28 cellular contexts compared by ENCODE assay signal in the genomic region with DNA sequence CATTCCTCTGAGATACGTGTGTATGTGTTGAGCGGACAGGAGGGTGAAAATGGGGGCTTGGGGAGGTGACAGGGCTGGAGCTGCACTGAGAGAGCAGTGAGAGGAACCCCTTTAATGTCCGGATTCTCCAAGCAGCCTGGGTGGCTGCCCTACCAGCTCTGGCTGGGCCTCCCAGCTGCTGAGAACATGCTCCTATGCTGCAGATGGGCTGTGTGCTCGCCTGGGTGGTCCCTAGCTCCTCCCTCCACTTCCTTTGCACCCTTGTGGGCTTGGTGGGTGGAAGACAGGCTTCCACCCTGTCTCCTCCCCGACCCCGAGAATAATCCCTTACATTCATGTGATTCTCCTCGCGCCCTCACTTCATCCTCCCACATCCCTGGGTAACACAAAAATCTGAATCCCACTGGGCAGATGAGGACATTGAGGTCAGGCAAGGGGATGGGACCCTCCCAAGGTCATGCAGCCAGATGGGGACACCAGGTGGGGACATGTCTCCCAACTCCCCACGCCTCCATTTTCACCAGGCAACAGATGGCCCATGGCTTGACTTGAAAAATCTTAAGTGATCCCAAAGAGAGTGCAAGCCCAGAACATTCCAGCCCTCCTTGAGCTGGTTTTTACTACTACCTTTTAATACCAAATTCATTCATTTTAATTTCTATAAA. TPM values are rescaled to one million over a fixed set of nuclear protein-coding genes. Genes with fewer than 3 reads are reported as not detected.
DNase-seq lines count a peak whose midpoint lies in the region; ATAC-seq, FAIRE-seq and TF ChIP-seq lines count a peak whose summit lies in the region.
"Had no signal": no experiment of that assay in that cellular context is flagged by ENCODE, and none has a peak within 500 bp of the region (broad histone marks: within the 10 kb centered on the region; RNA-seq: fewer than 3 reads in every experiment).

No MANE protein-coding gene starts in this region.

- H3K4me3 ChIP-seq in BLaER1 = no peak overlapping the region
- H3K4me3 ChIP-seq in Jurkat, Clone E6-1 (ENCODE audit: low read length) = no peak overlapping the region
- H3K4me3 ChIP-seq in GM12878 = no peak overlapping the region
- H3K4me3 ChIP-seq: SK-N-MC had no signal

- CTCF ChIA-PET in GM12878 (lab: Yijun Ruan, JAX) = interaction anchor here (0.6 to 4.1 kb wide), 11 partner anchors 9 to 133 kb away, joined by 3 to 41 read pairs (median 4); no protein-coding TSS in a partner anchor

- peak overlapping the region; percentile 73 for H3K4me2 ChIP-seq in BLaER1
- no peak overlapping the region for H3K4me2 ChIP-seq in GM12878 (ENCODE audit: control insufficient read depth, insufficient read depth)

- no peak for ATAC-seq in GM12878
- no peak for ATAC-seq in HG02588 (IDR thresholded peaks at IDR 0.05; ENCODE audit: unreplicated experiment)
- ATAC-seq: HepG2, PC-3 had no signal

- H3K9ac ChIP-seq in BLaER1 (peak overlapping the region; percentile 35), GM12878 (ENCODE audit: control insufficient read depth, insufficient read depth, low read length) (no peak overlapping the region)

- peaks cover 2% of the 10 kb centered on the region for H3K79me2 ChIP-seq in GM12878 (ENCODE audit: control insufficient read depth, insufficient read depth, low read length)

- SMC1A ChIA-PET in GM12878 (lab: Charles Lee; ENCODE audit: uncharacterized antibody, unreplicated experiment) = interaction anchor here (0.6 to 1.7 kb wide), 7 partner anchors 9 to 134 kb away, joined by 3 to 8 read pairs (median 5); no protein-coding TSS in a partner anchor

- peak; percentile 42 for DNase-seq in Jurkat, Clone E6-1 (ENCODE audit: low read depth, low spot score)
- peak; percentile 75 for DNase-seq in NCI-H69 (lab: John Stamatoyannopoulos, UW)
- no peak for DNase-seq in GM12878 (ENCODE audit: low read depth, low spot score)
- DNase-seq in NCI-H2107 treated with DMSO at 0.1 percent for 48 hours (lab: John Stamatoyannopoulos, UW; ENCODE audit: unreplicated experiment) = no peak
- DNase-seq in NCI-H526 treated with DMSO at 0.1 percent for 48 hours (lab: John Stamatoyannopoulos, UW) = no peak
- no peak for DNase-seq in DMS79 treated with DMSO at 0.1 percent for 48 hours (lab: John Stamatoyannopoulos, UW)
- DNase-seq: 8988T, AML-193, KBM-7, MM.1S, NCI-H1048, NCI-H1417 treated with DMSO at 0.1 percent for 48 hours, NCI-H2029 treated with DMSO at 0.1 percent for 48 hours, PC-3, SHP77, SW 1271, T-helper 2 cell had no signal

- no peak for TF ChIP-seq CTCF in GM12878 (IDR thresholded peaks at IDR 0.05 in 2 of 3, conservative IDR thresholded peaks at IDR 0.05 in 1 of 3; ENCODE audit: control insufficient read depth in 2 of 3, extremely low read depth in 1 of 3, insufficient read depth in 1 of 3, low read depth in 3 of 3, low read length in 3 of 3)

- no peak overlapping the region for H2AFZ ChIP-seq in GM12878 (ENCODE audit: control insufficient read depth, low read depth, low read length)

- H3K36me3 ChIP-seq in BLaER1 = no peaks in the 10 kb centered on the region
- H3K36me3 ChIP-seq in GM12878 (ENCODE audit: control insufficient read depth in 2 of 2, insufficient read depth in 2 of 2, low read length in 1 of 2) = no peaks in the 10 kb centered on the region

- H3K27me3 ChIP-seq in BLaER1 = no peaks in the 10 kb centered on the region
- no peaks in the 10 kb centered on the region; a peak in 2 of 4 replicates for H3K27me3 ChIP-seq in GM12878 (replicated peaks in 1 of 2; ENCODE audit: control insufficient read depth in 2 of 2, insufficient read depth in 2 of 2, low read length in 1 of 2)

- H3K9me3 ChIP-seq in BLaER1 = no peaks in the 10 kb centered on the region
- no peaks in the 10 kb centered on the region for H3K9me3 ChIP-seq in GM12878 (replicated peaks; ENCODE audit: control insufficient read depth, insufficient read depth, low read length)

- no TSS peak for BruUV-seq in GM12878 (replicated peaks; lab: Mats Ljungman, UMichigan)

- H4K20me1 ChIP-seq in BLaER1 (no peaks in the 10 kb centered on the region), GM12878 (ENCODE audit: control insufficient read depth, insufficient read depth) (no peaks in the 10 kb centered on the region)

- in situ Hi-C loops in GM12878 (cut with MboI) = no loop called here

- no peak for TF ChIP-seq POLR2A in GM12878 (IDR thresholded peaks at IDR 0.05; ENCODE audit: low read depth, low read length)

- H3K4me1 ChIP-seq in BLaER1 = peaks cover 26% of the 10 kb centered on the region
- no peaks in the 10 kb centered on the region for H3K4me1 ChIP-seq in GM12878 (ENCODE audit: control insufficient read depth, insufficient read depth, low read length)

- POLR2A ChIA-PET in GM12878 (lab: Charles Lee) = interaction anchor here (1.1 kb wide), 1 partner anchor 8 kb away, joined by 4 read pairs; no protein-coding TSS in a partner anchor

- TF ChIP-seq RAD21 in GM12878 (IDR thresholded peaks at IDR 0.05; ENCODE audit: insufficient read depth, low read depth, low read length) = no peak

- RAD21 ChIA-PET in GM12878 (lab: Charles Lee; ENCODE audit: unreplicated experiment) = interaction anchor here (0.7 to 11.9 kb wide), 4 partner anchors 78 to 135 kb away, joined by 4 to 248 read pairs (median 6); partner anchors contain the start of gene FOXS1

- H3K27ac ChIP-seq in BLaER1 (no peak overlapping the region), GM12878 (ENCODE audit: control insufficient read depth, insufficient read depth) (no peak overlapping the region)
- H3K27ac ChIP-seq: HL-60, SK-N-MC had no signal

- 29% methylated on average over 9 of the region's 9 CpGs for WGBS in GM12878 (ENCODE audit: insufficient coverage, insufficient replicate concordance, low lambda C conversion rate, missing lambda C conversion rate)

- FAIRE-seq in GM12878 (lab: Jason Lieb, UNC) = no peak
- FAIRE-seq: GM12892, HepG2 had no signal

- no peak for TF ChIP-seq EP300 in GM12878 (IDR thresholded peaks at IDR 0.05; ENCODE audit: borderline replicate concordance in 1 of 2, control insufficient read depth in 1 of 2, low read depth in 2 of 2, low read length in 2 of 2)

- intact Hi-C loops in GM12878 (cut with micrococcal nuclease; ENCODE audit: unreplicated experiment) = loop anchor here (10.0 kb wide), 1 partner anchor 138 kb away; no protein-coding TSS in a partner anchor

RNA-seq across cellular contexts. Expression of gene PDRG1, which starts 4.8 kb away (rescaled TPM):
- polyA plus RNA-seq in Jurkat, Clone E6-1 (2012; ENCODE audit: insufficient read depth, insufficient read length) = 27.4 TPM
- total RNA-seq in GM12878 (2013; cell fraction: nucleolus; rRNA removed) = 5.6 and 6.1 TPM in 2 replicates
- total RNA-seq in GM12878 (2014; rRNA removed) = 13.1 and 16.4 TPM in 2 replicates
- 10.4 and 11.1 TPM in 2 replicates for total RNA-seq in GM12878 (2014; rRNA removed; fragmentation: Illumina TruSeq; extraction: Trizol)
- total RNA-seq in GM12878 (2021) = 20.9 and 21.4 TPM in 2 replicates
- 11.3 TPM for polyA plus RNA-seq in GM12878 (2011; ENCODE audit: low read depth)
- 18.6 and 25.6 TPM in 2 replicates for polyA plus RNA-seq in GM12878 (2011; rRNA removed)
- polyA plus RNA-seq in GM12878 (2011; cell fraction: cytosol; rRNA removed) = 25.2 and 27.8 TPM in 2 replicates
- 13.6 and 14.6 TPM in 2 replicates for polyA plus RNA-seq in GM12878 (2011; cell fraction: nucleus; rRNA removed)
- polyA plus RNA-seq in GM12878 (2012) = 14.9 and 17.3 TPM in 2 replicates
- 13.2 and 17.9 TPM in 2 replicates for polyA plus RNA-seq in GM12878 (2014; fragmentation: Illumina TruSeq; extraction: Trizol)
- 10 to 100 TPM; 34.1 to 55.8 TPM for polyA plus RNA-seq in GM12878 (2014; fragmentation: Nextera tagmentation; extraction: Ambion mirVana)
- polyA plus RNA-seq in GM12878 (2014; rRNA removed) = 20.1 and 21.6 TPM in 2 replicates
- 10 to 100 TPM; 30.5 to 32.9 TPM for polyA plus RNA-seq in GM12878 (2016; fragmentation: Nextera tagmentation; extraction: Ambion mirVana)
- polyA minus RNA-seq in GM12878 (2011; rRNA and poly(A)+ RNA removed) = 6.4 and 7.7 TPM in 2 replicates
- 3.1 and 6.3 TPM in 2 replicates for polyA minus RNA-seq in GM12878 (2011; cell fraction: cytosol; rRNA and poly(A)+ RNA removed)
- 3.7 and 6.4 TPM in 2 replicates for polyA minus RNA-seq in GM12878 (2011; cell fraction: nucleus; rRNA and poly(A)+ RNA removed)

RNA-seq across cellular contexts. Expression of gene XKR7, which starts 11.3 kb away (rescaled TPM):
- not detected for polyA plus RNA-seq in Jurkat, Clone E6-1 (2012; ENCODE audit: insufficient read depth, insufficient read length)
- total RNA-seq in GM12878 (2013; cell fraction: nucleolus; rRNA removed) = not detected in 2 replicates
- under 0.01 TPM in 1 of 2 replicates, not detected in the other for total RNA-seq in GM12878 (2014; rRNA removed)
- total RNA-seq in GM12878 (2014; rRNA removed; fragmentation: Illumina TruSeq; extraction: Trizol) = not detected in 2 replicates
- total RNA-seq in GM12878 (2021) = not detected in 2 replicates
- not detected for polyA plus RNA-seq in GM12878 (2011; ENCODE audit: low read depth)
- polyA plus RNA-seq in GM12878 (2011; rRNA removed) = not detected in 2 replicates
- polyA plus RNA-seq in GM12878 (2011; cell fraction: cytosol; rRNA removed) = not detected in 2 replicates
- polyA plus RNA-seq in GM12878 (2011; cell fraction: nucleus; rRNA removed) = not detected in 2 replicates
- polyA plus RNA-seq in GM12878 (2012) = not detected in 2 replicates
- not detected in 2 replicates for polyA plus RNA-seq in GM12878 (2014; fragmentation: Illumina TruSeq; extraction: Trizol)
- not detected for polyA plus RNA-seq in GM12878 (2014; fragmentation: Nextera tagmentation; extraction: Ambion mirVana)
- not detected in 2 replicates for polyA plus RNA-seq in GM12878 (2014; rRNA removed)
- not detected for polyA plus RNA-seq in GM12878 (2016; fragmentation: Nextera tagmentation; extraction: Ambion mirVana)
- not detected in 2 replicates for polyA minus RNA-seq in GM12878 (2011; rRNA and poly(A)+ RNA removed)
- polyA minus RNA-seq in GM12878 (2011; cell fraction: cytosol; rRNA and poly(A)+ RNA removed) = not detected in 2 replicates
- not detected in 2 replicates for polyA minus RNA-seq in GM12878 (2011; cell fraction: nucleus; rRNA and poly(A)+ RNA removed)
- total RNA-seq: H4, HepG2, HT-29, NCI-H460, PC-3 had no signal
- polyA plus RNA-seq: AG04450, HepG2 had no signal

RNA-seq across cellular contexts. Expression of gene CCM2L, which starts 53.5 kb away (rescaled TPM):
- polyA plus RNA-seq in Jurkat, Clone E6-1 (2012; ENCODE audit: insufficient read depth, insufficient read length) = 1.9 TPM
- not detected in 2 replicates for total RNA-seq in GM12878 (2013; cell fraction: nucleolus; rRNA removed)
- not detected in 2 replicates for total RNA-seq in GM12878 (2014; rRNA removed)
- not detected in 2 replicates for total RNA-seq in GM12878 (2014; rRNA removed; fragmentation: Illumina TruSeq; extraction: Trizol)
- total RNA-seq in GM12878 (2021) = not detected in 2 replicates
- polyA plus RNA-seq in GM12878 (2011; ENCODE audit: low read depth) = not detected
- not detected in 2 replicates for polyA plus RNA-seq in GM12878 (2011; rRNA removed)
- not detected in 2 replicates for polyA plus RNA-seq in GM12878 (2011; cell fraction: cytosol; rRNA removed)
- polyA plus RNA-seq in GM12878 (2011; cell fraction: nucleus; rRNA removed) = not detected in 2 replicates
- polyA plus RNA-seq in GM12878 (2012) = not detected in 2 replicates
- not detected in 2 replicates for polyA plus RNA-seq in GM12878 (2014; fragmentation: Illumina TruSeq; extraction: Trizol)
- not detected for polyA plus RNA-seq in GM12878 (2014; fragmentation: Nextera tagmentation; extraction: Ambion mirVana)
- not detected in 2 replicates for polyA plus RNA-seq in GM12878 (2014; rRNA removed)
- not detected for polyA plus RNA-seq in GM12878 (2016; fragmentation: Nextera tagmentation; extraction: Ambion mirVana)
- not detected in 2 replicates for polyA minus RNA-seq in GM12878 (2011; rRNA and poly(A)+ RNA removed)
- polyA minus RNA-seq in GM12878 (2011; cell fraction: cytosol; rRNA and poly(A)+ RNA removed) = not detected in 2 replicates
- polyA minus RNA-seq in GM12878 (2011; cell fraction: nucleus; rRNA and poly(A)+ RNA removed) = not detected in 2 replicates
- total RNA-seq: NCI-H460, PC-3 had no signal
- polyA plus RNA-seq: AG04450, CD14-positive monocyte, HepG2 had no signal

Comparison
In these comparisons a context has a peak if more than half of its experiments do, and no peak if none do; other contexts are left out.
1. DNase-seq: peak in Jurkat, Clone E6-1 (single experiment) and NCI-H69 (single experiment); none in GM12878 (single experiment), NCI-H2107 treated with DMSO at 0.1 percent for 48 hours (single experiment), NCI-H526 treated with DMSO at 0.1 percent for 48 hours (single experiment) and DMS79 treated with DMSO at 0.1 percent for 48 hours (single experiment).